Comparison of ENCODE assay signal across 8 cellular contexts in the genomic region with DNA sequence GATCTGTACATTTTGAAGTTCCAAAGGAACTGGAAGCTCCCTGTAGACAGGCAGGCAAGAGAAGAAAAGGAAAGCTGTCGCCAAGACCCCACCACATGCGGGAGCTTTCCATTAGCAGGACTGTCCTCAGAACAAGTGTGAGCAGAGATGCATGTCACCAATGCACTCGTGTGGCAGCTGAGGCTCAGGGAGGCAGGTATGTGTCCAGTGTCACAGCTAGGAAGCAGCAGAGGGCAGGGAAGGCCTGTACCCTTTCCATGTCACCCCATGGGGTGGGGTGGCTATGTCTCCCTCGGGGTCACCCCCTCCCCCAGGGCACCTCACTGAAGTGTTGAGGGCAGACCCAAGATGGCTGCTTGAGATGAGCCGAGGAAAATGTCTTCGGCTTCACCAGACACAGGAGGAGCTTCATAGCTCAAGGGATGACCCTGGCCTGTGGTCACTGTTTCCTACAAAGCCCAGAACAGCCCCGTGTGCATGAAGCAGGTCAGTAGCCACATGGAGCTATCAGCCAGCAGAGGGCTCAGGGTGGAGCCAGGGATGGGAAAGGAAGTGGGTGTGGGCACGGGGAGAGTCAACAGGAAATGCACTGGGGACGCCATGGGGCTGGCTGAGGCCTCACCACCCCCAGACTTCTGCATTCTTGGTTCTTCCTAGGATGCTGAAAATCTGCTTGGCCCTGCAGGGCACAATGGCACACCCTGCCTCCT.
DNase-seq lines count a peak whose midpoint lies in the region; ATAC-seq and TF ChIP-seq lines count a peak whose summit lies in the region.

No MANE protein-coding gene starts in this region.

- DNase-seq in A673 (ENCODE audit: low spot score) (peak; percentile 61), T-helper 2 cell (peak; percentile 32 to 95 (median 65)), MCF 10A (ENCODE audit: unreplicated experiment) (peak; percentile 52), lower leg skin (ENCODE audit: low spot score in 2 of 2) (peak; percentile 73 to 95), NCI-H2196 (lab: John Stamatoyannopoulos, UW; ENCODE audit: unreplicated experiment) (no peak)
- peak; percentile 38 to 55 for DNase-seq in stimulated activated CD8-positive, alpha-beta memory T cell treated with anti-CD3 and anti-CD28 coated beads, Interleukin-7, amount 100 ng/mL, for 4 hours (ENCODE audit: low read depth in 2 of 2)

- no peaks in the 10 kb centered on the region for H3K27me3 Mint-ChIP-seq in MCF 10A (ENCODE audit: insufficient read depth, unreplicated experiment)

- H3K4me1 ChIP-seq in A673 (ENCODE audit: insufficient read depth, low read length, poor library complexity, severe bottlenecking): peaks cover 17% of the 10 kb centered on the region

- H3K4me3 ChIP-seq in A673 (ENCODE audit: low read depth, low read length, poor library complexity, severe bottlenecking) (no peak overlapping the region), lower leg skin (ENCODE audit: low read depth, poor library complexity, severe bottlenecking) (no peak overlapping the region)

- H3K36me3 Mint-ChIP-seq in MCF 10A (ENCODE audit: insufficient read depth, unreplicated experiment): peaks cover 9% of the 10 kb centered on the region

- POLR2A ChIA-PET in A673 (lab: Charles Lee; ENCODE audit: low non-redundant PET) (interaction anchor here (0.6 kb wide), 1 partner anchor 333 kb away, joined by 11 read pairs; no protein-coding TSS in a partner anchor), MCF 10A (lab: Yijun Ruan, JAX) (no interaction called here)

- 48 to 61% methylated on average over 8 to 9 of the region's 9 CpGs for WGBS in lower leg skin, 2 donors

- H3K9me3 Mint-ChIP-seq in MCF 10A (ENCODE audit: unreplicated experiment): no peaks in the 10 kb centered on the region

- intact Hi-C loops in A673 (cut with micrococcal nuclease; ENCODE audit: unreplicated experiment) (no loop called here), MCF 10A (cut with micrococcal nuclease) (loop anchor here (5.0 kb wide), 1 partner anchor 95 kb away; a partner anchor contains a TSS), lower leg skin (cut with DNase I; ENCODE audit: low total_unique reads) (no loop called here)

- CTCF ChIA-PET in A673 (lab: Charles Lee) (no interaction called here), MCF 10A (lab: Yijun Ruan, JAX) (interaction anchor here (0.6 to 1.7 kb wide), 6 partner anchors 14 to 117 kb away, joined by 3 to 7 read pairs (median 4); no protein-coding TSS in a partner anchor)

- H3K27me3 ChIP-seq in A673 (replicated peaks; ENCODE audit: insufficient read depth, low read depth, low read length, poor library complexity): no peaks in the 10 kb centered on the region

- peak overlapping the region; percentile 25 for H3K27ac ChIP-seq in A673 (ENCODE audit: low read depth, low read length, poor library complexity, severe bottlenecking)

- H3K9me3 ChIP-seq in A673 (ENCODE audit: low read depth, low read length, poor library complexity, severe bottlenecking): no peaks in the 10 kb centered on the region

- TF ChIP-seq CTCF in A673 (conservative IDR thresholded peaks at IDR 0.05; ENCODE audit: low read depth, low read length) (peak; percentile 36; the same call in 1 of the 2 replicates), MCF 10A (IDR thresholded peaks at IDR 0.05; ENCODE audit: unreplicated experiment) (no peak), lower leg skin (IDR thresholded peaks at IDR 0.05) (no peak)

- no peak overlapping the region for H3K27ac Mint-ChIP-seq in MCF 10A (ENCODE audit: low read depth, unreplicated experiment)

- BruUV-seq in A673 (replicated peaks; lab: Mats Ljungman, UMichigan): no TSS peak
- BruUV-seq in MCF 10A (replicated peaks; lab: Mats Ljungman, UMichigan): no TSS peak

- H3K4me1 Mint-ChIP-seq in MCF 10A (ENCODE audit: insufficient read depth, unreplicated experiment): peaks cover 26% of the 10 kb centered on the region

- H3K4me3 Mint-ChIP-seq in MCF 10A (ENCODE audit: unreplicated experiment): no peak overlapping the region

- no peak for TF ChIP-seq POLR2A in lower leg skin (IDR thresholded peaks at IDR 0.05)

- H3K36me3 ChIP-seq in A673 (ENCODE audit: insufficient read depth, low read length, poor library complexity, severe bottlenecking): no peaks in the 10 kb centered on the region

- peak; percentile 56 for ATAC-seq in GM18867 (IDR thresholded peaks at IDR 0.05; ENCODE audit: unreplicated experiment)
- ATAC-seq in HG03354 (IDR thresholded peaks at IDR 0.05; ENCODE audit: poor library complexity, severe bottlenecking, unreplicated experiment): peak; percentile 64
